ENCODE assay signal across 14 cellular contexts in the genomic region with DNA sequence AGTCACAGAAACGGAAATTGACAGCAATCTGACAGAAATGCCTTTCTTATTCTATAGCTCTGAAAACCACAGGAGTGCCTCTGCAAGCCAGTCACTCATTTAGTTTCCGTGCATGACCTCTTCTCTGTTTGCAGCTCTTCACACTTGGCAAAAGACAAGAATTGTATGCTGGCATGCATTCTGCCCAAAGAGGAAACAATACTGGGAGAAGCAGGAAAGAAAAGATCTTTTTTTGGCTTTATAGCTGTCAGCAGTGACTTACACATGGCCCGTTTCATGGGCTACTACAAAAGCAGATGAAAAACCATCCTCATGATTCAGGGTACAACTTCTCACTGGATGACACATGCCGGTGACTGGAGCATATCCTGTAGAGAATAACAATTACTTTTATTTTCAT.
DNase-seq lines count a peak whose midpoint lies in the region; ATAC-seq and TF ChIP-seq lines count a peak whose summit lies in the region.
"Had no signal": no experiment of that assay in that cellular context is flagged by ENCODE, and none has a peak within 500 bp of the region (broad histone marks: within the 10 kb centered on the region; RNA-seq: fewer than 3 reads in every experiment).

No MANE protein-coding gene starts in this region.

- TF ChIP-seq CTCF in AG10803 (conservative IDR thresholded peaks at IDR 0.05; ENCODE audit: low read length) (no peak), endodermal cell (conservative IDR thresholded peaks at IDR 0.05) (no peak), heart left ventricle (IDR thresholded peaks at IDR 0.05) (no peak)

- no peak for ATAC-seq in heart left ventricle

- H3K27me3 ChIP-seq in endodermal cell (ENCODE audit: control insufficient read depth, insufficient read depth, low read length, poor library complexity, severe bottlenecking) (no peaks in the 10 kb centered on the region), heart left ventricle (no peaks in the 10 kb centered on the region)
- H3K27me3 ChIP-seq: hepatocyte had no signal

- H3K36me3 Mint-ChIP-seq in endodermal cell (ENCODE audit: low read depth): no peaks in the 10 kb centered on the region

- no peaks in the 10 kb centered on the region for H3K9me3 Mint-ChIP-seq in endodermal cell
- H3K9me3 Mint-ChIP-seq: activated CD4-positive, alpha-beta T cell treated with anti-CD3 and anti-CD28 coated beads, Interleukin-2, amount 10 ng/mL, durations not matched to agents 24 days and 14 days had no signal

- WGBS in endodermal cell (ENCODE audit: insufficient coverage in 1 of 2, insufficient read length in 1 of 2), 2 experiments: 64 to 88% methylated on average over 3 to 4 of the region's 4 CpGs
- 49 to 58% (median 51%) methylated on average over 4 of the region's 4 CpGs for WGBS in heart left ventricle, 4 donors

- H3K4me1 Mint-ChIP-seq in endodermal cell: peaks cover 3% of the 10 kb centered on the region

- H3K27ac ChIP-seq in endodermal cell (ENCODE audit: low read depth, low read length): no peak overlapping the region
- no peak overlapping the region for H3K27ac ChIP-seq in heart left ventricle
- H3K27ac ChIP-seq: hepatocyte had no signal

- H3K4me1 ChIP-seq in endodermal cell (ENCODE audit: control insufficient read depth, insufficient read depth, low read length): no peaks in the 10 kb centered on the region
- H3K4me1 ChIP-seq in heart left ventricle: peaks cover 0 to 14% (median under 1%) of the 10 kb centered on the region in 12 donors

- no peak overlapping the region for H3K4me3 Mint-ChIP-seq in endodermal cell
- H3K4me3 Mint-ChIP-seq: activated CD4-positive, alpha-beta T cell treated with anti-CD3 and anti-CD28 coated beads, Interleukin-2, amount 10 ng/mL, durations not matched to agents 24 days and 14 days had no signal

- TF ChIP-seq POLR2A in heart left ventricle (IDR thresholded peaks at IDR 0.05): no peak

- intact Hi-C loops in heart left ventricle (cut with DNase I): no loop called here

- H3K9me3 ChIP-seq in endodermal cell (ENCODE audit: control insufficient read depth, low read length) (no peaks in the 10 kb centered on the region), heart left ventricle (no peaks in the 10 kb centered on the region)

- H3K4me3 ChIP-seq in AG10803 (ENCODE audit: low read length): no peak overlapping the region
- no peak overlapping the region for H3K4me3 ChIP-seq in endodermal cell (ENCODE audit: low read length)
- H3K4me3 ChIP-seq in heart left ventricle: no peak overlapping the region
- H3K4me3 ChIP-seq: hepatocyte had no signal

- peak; percentile 82 for DNase-seq in AG10803 (ENCODE audit: low read depth)
- peak; percentile 29 for DNase-seq in HK-2 (ENCODE audit: unreplicated experiment)
- peak; percentile 56 for DNase-seq in amniotic stem cell (lab: John Stamatoyannopoulos, UW)
- DNase-seq in islet precursor cell: peak; percentile 45
- DNase-seq in SW480 (ENCODE audit: low spot score): no peak
- no peak for DNase-seq in NCI-H226
- DNase-seq in endodermal cell: no peak
- no peak for DNase-seq in heart left ventricle
- DNase-seq: activated CD4-positive, alpha-beta T cell treated with anti-CD3 and anti-CD28 coated beads, Interleukin-2, amount 10 ng/mL, durations not matched to agents 24 days and 14 days; Calu3; GOT3; NCI-H146; stimulated activated CD4-positive, alpha-beta T cell treated with anti-CD3 and anti-CD28 coated beads, Interleukin-2, amount 100 ng/mL, for 24 hours had no signal

- H3K9ac ChIP-seq in endodermal cell (ENCODE audit: extremely low read depth, low read length, poor library complexity, severe bottlenecking): no peak overlapping the region

- H3K27me3 Mint-ChIP-seq in endodermal cell (ENCODE audit: insufficient read depth): no peaks in the 10 kb centered on the region
- H3K27me3 Mint-ChIP-seq: activated CD4-positive, alpha-beta T cell treated with anti-CD3 and anti-CD28 coated beads, Interleukin-2, amount 10 ng/mL, durations not matched to agents 24 days and 14 days had no signal

- no peak overlapping the region for H3K27ac Mint-ChIP-seq in endodermal cell
- H3K27ac Mint-ChIP-seq: activated CD4-positive, alpha-beta T cell treated with anti-CD3 and anti-CD28 coated beads, Interleukin-2, amount 10 ng/mL, durations not matched to agents 24 days and 14 days had no signal

- H3K36me3 ChIP-seq in endodermal cell (ENCODE audit: control insufficient read depth, insufficient read depth, low read length) (no peaks in the 10 kb centered on the region), heart left ventricle (no peaks in the 10 kb centered on the region)

Comparison
In these comparisons a context has a peak if more than half of its experiments do, and no peak if none do; other contexts are left out.
1. DNase-seq: peak in AG10803 (single experiment), HK-2 (single experiment), amniotic stem cell (single experiment) and islet precursor cell (single experiment); none in SW480 (single experiment), NCI-H226 (single experiment), endodermal cell (single experiment) and heart left ventricle (0 of 5).